In the genomic region with DNA sequence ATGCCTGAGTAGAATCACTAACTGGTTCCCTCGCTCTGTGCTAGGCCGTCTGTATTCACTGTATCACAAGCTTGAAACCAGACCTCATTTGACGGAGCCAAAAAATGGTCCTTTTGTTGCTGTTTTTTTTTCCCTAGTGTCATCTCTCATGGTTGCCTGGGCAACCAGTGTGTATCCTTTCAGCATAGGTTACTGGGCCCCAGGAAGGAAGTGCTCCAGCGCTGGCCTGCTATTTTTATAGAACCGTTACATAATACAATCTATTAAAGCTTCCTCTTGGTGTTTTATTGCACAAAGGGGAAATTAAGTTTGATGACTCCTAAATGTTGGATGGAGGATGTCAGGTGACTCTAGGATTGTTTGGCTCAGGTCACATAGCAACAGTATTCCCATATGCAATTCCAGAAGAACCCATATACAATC, we compare ENCODE assay signal across 8 cellular contexts.
DNase-seq lines count a peak whose midpoint lies in the region; ATAC-seq, FAIRE-seq and TF ChIP-seq lines count a peak whose summit lies in the region.

No MANE protein-coding gene starts in this region.

- H3K27ac Mint-ChIP-seq in stimulated activated naive CD8-positive, alpha-beta T cell treated with anti-CD3 and anti-CD28 coated beads, Interleukin-15, amount 100 ng/mL, for 72 hours, result peak overlapping the region; percentile 29 to 94

- FAIRE-seq in GM12878 (lab: Jason Lieb, UNC), result no peak

- CTCF ChIA-PET in GM12878 (lab: Yijun Ruan, JAX), result interaction anchor here (2.6 kb wide), 1 partner anchor 10 kb away, joined by 8 read pairs; no protein-coding TSS in a partner anchor

- no peak for TF ChIP-seq RAD21 in GM12878 (IDR thresholded peaks at IDR 0.05; ENCODE audit: insufficient read depth, low read depth, low read length)

- no peak for TF ChIP-seq POLR2A in GM12878 (IDR thresholded peaks at IDR 0.05; ENCODE audit: low read depth, low read length)

- peak; percentile 96 for DNase-seq in DMS153 (lab: John Stamatoyannopoulos, UW)
- DNase-seq in H7, result peak; percentile 4
- peak; percentile 85 for DNase-seq in NCI-H2227 (lab: John Stamatoyannopoulos, UW; ENCODE audit: unreplicated experiment)
- no peak for DNase-seq in GM12878 (ENCODE audit: low read depth, low spot score)
- DNase-seq in left colon, result peak; percentile 53 to 78
- peak; percentile 15 to 62 for DNase-seq in stimulated activated naive CD8-positive, alpha-beta T cell treated with anti-CD3 and anti-CD28 coated beads, Interleukin-15, amount 100 ng/mL, for 72 hours
- DNase-seq in D341Med (ENCODE audit: low spot score), result no peak

- peaks cover 27% of the 10 kb centered on the region for H3K4me1 Mint-ChIP-seq in stimulated activated naive CD8-positive, alpha-beta T cell treated with anti-CD3 and anti-CD28 coated beads, Interleukin-15, amount 100 ng/mL, for 72 hours

- H3K27me3 ChIP-seq in H7 (ENCODE audit: control insufficient read depth, insufficient read depth, low read length), result no peaks in the 10 kb centered on the region
- no peaks in the 10 kb centered on the region; a peak in 2 of 4 replicates for H3K27me3 ChIP-seq in GM12878 (replicated peaks in 1 of 2; ENCODE audit: control insufficient read depth in 2 of 2, insufficient read depth in 2 of 2, low read length in 1 of 2)

- no peaks in the 10 kb centered on the region; the same call in 2 of the 3 replicates for H3K9me3 ChIP-seq in GM12878 (replicated peaks; ENCODE audit: control insufficient read depth, insufficient read depth, low read length)

- H3K79me2 ChIP-seq in GM12878 (ENCODE audit: control insufficient read depth, insufficient read depth, low read length), result no peaks in the 10 kb centered on the region

- intact Hi-C loops in GM12878 (cut with micrococcal nuclease; ENCODE audit: unreplicated experiment) (no loop called here), left colon (cut with DNase I, micrococcal nuclease) (no loop called here)

- H3K9me3 Mint-ChIP-seq in stimulated activated naive CD8-positive, alpha-beta T cell treated with anti-CD3 and anti-CD28 coated beads, Interleukin-15, amount 100 ng/mL, for 72 hours, result no peaks in the 10 kb centered on the region

- TF ChIP-seq EP300 in GM12878 (IDR thresholded peaks at IDR 0.05; ENCODE audit: borderline replicate concordance in 1 of 2, control insufficient read depth in 1 of 2, low read depth in 2 of 2, low read length in 2 of 2), result no peak

- POLR2A ChIA-PET in GM12878 (lab: Charles Lee), result interaction anchor here (0.5 kb wide), 1 partner anchor 207 kb away, joined by 5 read pairs; no protein-coding TSS in a partner anchor

- no peak overlapping the region for H3K4me2 ChIP-seq in GM12878 (ENCODE audit: control insufficient read depth, insufficient read depth)

- H3K4me1 ChIP-seq in GM12878 (ENCODE audit: control insufficient read depth, insufficient read depth, low read length), result no peaks in the 10 kb centered on the region

- no TSS peak for BruUV-seq in GM12878 (replicated peaks; lab: Mats Ljungman, UMichigan)

- H3K4me3 ChIP-seq in H7 (ENCODE audit: insufficient read depth, low read depth, low read length) (no peak overlapping the region), GM12878 (no peak overlapping the region)

- H3K36me3 ChIP-seq in H7 (replicated peaks; ENCODE audit: control insufficient read depth, insufficient read depth, low read length), result no peaks in the 10 kb centered on the region
- H3K36me3 ChIP-seq in GM12878 (ENCODE audit: control insufficient read depth in 2 of 2, insufficient read depth in 2 of 2, low read length in 1 of 2), result no peaks in the 10 kb centered on the region

- no peak for TF ChIP-seq CTCF in GM12878 (IDR thresholded peaks at IDR 0.05 in 2 of 3, conservative IDR thresholded peaks at IDR 0.05 in 1 of 3; ENCODE audit: control insufficient read depth in 2 of 3, extremely low read depth in 1 of 3, insufficient read depth in 1 of 3, low read depth in 3 of 3, low read length in 3 of 3)

- no peak overlapping the region for H3K27ac ChIP-seq in GM12878 (ENCODE audit: control insufficient read depth, insufficient read depth)

- in situ Hi-C loops in GM12878 (cut with MboI), result no loop called here

- no peaks in the 10 kb centered on the region for H4K20me1 ChIP-seq in GM12878 (ENCODE audit: control insufficient read depth, insufficient read depth)

- SMC1A ChIA-PET in GM12878 (lab: Charles Lee; ENCODE audit: uncharacterized antibody, unreplicated experiment), result interaction anchor here (0.6 to 2.4 kb wide), 6 partner anchors 10 to 634 kb away, joined by 3 to 15 read pairs (median 4); a partner anchor contains a TSS

- H3K4me3 Mint-ChIP-seq in stimulated activated naive CD8-positive, alpha-beta T cell treated with anti-CD3 and anti-CD28 coated beads, Interleukin-15, amount 100 ng/mL, for 72 hours, result peak overlapping the region; percentile 40 to 41

- no peak overlapping the region for H3K9ac ChIP-seq in GM12878 (ENCODE audit: control insufficient read depth, insufficient read depth, low read length)

- no peak overlapping the region for H2AFZ ChIP-seq in GM12878 (ENCODE audit: control insufficient read depth, low read depth, low read length)

- RAD21 ChIA-PET in GM12878 (lab: Charles Lee; ENCODE audit: unreplicated experiment), result interaction anchor here (1.6 kb wide), 1 partner anchor 218 kb away, joined by 3 read pairs; no protein-coding TSS in a partner anchor

- ATAC-seq in GM12878, result peak; percentile 75
- ATAC-seq in left colon, result peak; percentile 80
- ATAC-seq in stimulated activated naive CD8-positive, alpha-beta T cell treated with anti-CD3 and anti-CD28 coated beads, Interleukin-15, amount 100 ng/mL, for 72 hours, result peak; percentile 99
- ATAC-seq in HG02571 (IDR thresholded peaks at IDR 0.05; ENCODE audit: unreplicated experiment), result no peak

- WGBS in GM12878 (ENCODE audit: insufficient coverage, insufficient replicate concordance, low lambda C conversion rate, missing lambda C conversion rate), result 5% methylated on average over 5 of the region's 5 CpGs

- no peaks in the 10 kb centered on the region for H3K27me3 Mint-ChIP-seq in stimulated activated naive CD8-positive, alpha-beta T cell treated with anti-CD3 and anti-CD28 coated beads, Interleukin-15, amount 100 ng/mL, for 72 hours

TF ChIP-seq in GM12878, 131 proteins besides CTCF, POLR2A, EP300 and RAD21:
- TF ChIP-seq JUND (IDR thresholded peaks at IDR 0.05; ENCODE audit: low read depth, low read length), result no peak
- TF ChIP-seq SPI1 (IDR thresholded peaks at IDR 0.05; ENCODE audit: borderline replicate concordance, insufficient read depth, low read depth, low read length), result peak; percentile 8; the same call in 1 of the 2 replicates

Comparison
In these comparisons a context has a peak if more than half of its experiments do, and no peak if none do; other contexts are left out.
1. DNase-seq: peak in DMS153 (single experiment), H7 (single experiment), NCI-H2227 (single experiment), left colon (2 of 2) and stimulated activated naive CD8-positive, alpha-beta T cell treated with anti-CD3 and anti-CD28 coated beads, Interleukin-15, amount 100 ng/mL, for 72 hours (2 of 2); none in GM12878 (single experiment) and D341Med (single experiment).